23 cellular contexts compared by ENCODE assay signal in genomic region chr18:48694295-48694694, GRCh38.
"Had no signal": no experiment of that assay in that cellular context is flagged by ENCODE, and none has a peak within 500 bp of the region (broad histone marks: within the 10 kb centered on the region; RNA-seq: fewer than 3 reads in every experiment).

No MANE protein-coding gene starts in this region.

- H3K36me3 ChIP-seq: left ventricle myocardium inferior, suprapubic skin had no signal

- DNase-seq: activated CD4-positive, alpha-beta T cell treated with anti-CD3 and anti-CD28 coated beads for 48 hours; activated CD4-positive, CD25-positive, alpha-beta regulatory T cell; activated CD8-positive, alpha-beta memory T cell treated with anti-CD3 and anti-CD28 coated beads, Interleukin-2, amount 50 U/mL, for 4 hours; activated CD8-positive, alpha-beta T cell treated with anti-CD3 and anti-CD28 coated beads, Interleukin-2, amount 10 ng/mL, durations not matched to agents 7 days and 5 days; activated gamma-delta T cell; activated T-cell treated with anti-CD3 and anti-CD28 coated beads, Interleukin-2, amount 50 U/mL, for 48 hours; adrenal gland; endodermal cell; immature natural killer cell; kidney glomerular epithelial cell; left ventricle myocardium inferior; mammary epithelial cell; occipital lobe; stimulated activated CD4-positive, alpha-beta T cell treated with anti-CD3 and anti-CD28 coated beads, Interleukin-4, amount 100 ng/mL, for 1 hour; stimulated activated naive CD8-positive, alpha-beta T cell treated with anti-CD3 and anti-CD28 coated beads, Interleukin-15, amount 100 ng/mL, for 72 hours; T-helper 1 cell; T1000 had no signal

- H3K27me3 ChIP-seq: adrenal gland, right atrium auricular region, suprapubic skin had no signal

- H3K36me3 Mint-ChIP-seq: activated naive CD4-positive, alpha-beta T cell treated with anti-CD3 and anti-CD28 coated beads, Interleukin-2, amount 50 U/mL, for 72 hours had no signal

- H3K4me3 ChIP-seq: adrenal gland, left ventricle myocardium inferior, right atrium auricular region, skin epidermis, suprapubic skin had no signal

- H3K9me3 ChIP-seq: adrenal gland, left ventricle myocardium inferior, right atrium auricular region, suprapubic skin had no signal

- ATAC-seq: activated CD8-positive, alpha-beta T cell treated with anti-CD3 and anti-CD28 coated beads, Interleukin-2, amount 10 ng/mL, durations not matched to agents 7 days and 5 days; activated naive CD4-positive, alpha-beta T cell treated with anti-CD3 and anti-CD28 coated beads, Interleukin-2, amount 50 U/mL, for 72 hours; stimulated activated naive CD8-positive, alpha-beta T cell treated with anti-CD3 and anti-CD28 coated beads, Interleukin-15, amount 100 ng/mL, for 72 hours had no signal

- H3K4me3 Mint-ChIP-seq: activated CD8-positive, alpha-beta T cell treated with anti-CD3 and anti-CD28 coated beads, Interleukin-2, amount 10 ng/mL, durations not matched to agents 7 days and 5 days; endodermal cell; immature natural killer cell; stimulated activated naive CD8-positive, alpha-beta T cell treated with anti-CD3 and anti-CD28 coated beads, Interleukin-15, amount 100 ng/mL, for 72 hours; type B pancreatic cell had no signal

- H3K4me1 ChIP-seq: suprapubic skin had no signal

- H3K27ac Mint-ChIP-seq: activated CD8-positive, alpha-beta T cell treated with anti-CD3 and anti-CD28 coated beads, Interleukin-2, amount 10 ng/mL, durations not matched to agents 7 days and 5 days; activated naive CD4-positive, alpha-beta T cell treated with anti-CD3 and anti-CD28 coated beads, Interleukin-2, amount 50 U/mL, for 72 hours; endodermal cell; immature natural killer cell; progenitor cell of endocrine pancreas; type B pancreatic cell had no signal

- H3K4me1 Mint-ChIP-seq: endodermal cell had no signal

- H3K9me3 Mint-ChIP-seq: activated naive CD4-positive, alpha-beta T cell treated with anti-CD3 and anti-CD28 coated beads, Interleukin-2, amount 50 U/mL, for 72 hours; endodermal cell; immature natural killer cell; stimulated activated naive CD8-positive, alpha-beta T cell treated with anti-CD3 and anti-CD28 coated beads, Interleukin-15, amount 100 ng/mL, for 72 hours; type B pancreatic cell had no signal

- H3K27me3 Mint-ChIP-seq: progenitor cell of endocrine pancreas; stimulated activated naive CD8-positive, alpha-beta T cell treated with anti-CD3 and anti-CD28 coated beads, Interleukin-15, amount 100 ng/mL, for 72 hours; type B pancreatic cell had no signal

- H3K27ac ChIP-seq: adrenal gland, left ventricle myocardium inferior, right atrium auricular region, skin epidermis, suprapubic skin had no signal
